In genomic region chr6:136502791-136503190, GRCh38 we compare ENCODE assay signal across 24 cellular contexts. TPM values are rescaled to one million over a fixed set of nuclear protein-coding genes. Genes with fewer than 3 reads are reported as not detected.
A peak's percentile ranks its signal among the peaks of the same experiment; 100 is the strongest.
DNase-seq lines count a peak whose midpoint lies in the region; ATAC-seq, FAIRE-seq and TF ChIP-seq lines count a peak whose summit lies in the region.
"Had no signal": no experiment of that assay in that cellular context is flagged by ENCODE, and none has a peak within 500 bp of the region (broad histone marks: within the 10 kb centered on the region; RNA-seq: fewer than 3 reads in every experiment).

No MANE protein-coding gene starts in this region.

- H3K9me3 ChIP-seq in neural progenitor cell (ENCODE audit: low read depth) = no peaks in the 10 kb centered on the region
- H3K9me3 ChIP-seq: gastrocnemius medialis, left lung, thoracic aorta, vagina had no signal

- H3F3A ChIP-seq in GM23338 (replicated peaks; ENCODE audit: low read depth) (peaks cover 9% of the 10 kb centered on the region), neural progenitor cell (ENCODE audit: low read depth) (peaks cover 3% of the 10 kb centered on the region)

- no peak for TF ChIP-seq CTCF in GM23338 (conservative IDR thresholded peaks at IDR 0.05; ENCODE audit: low read depth in 2 of 2)
- TF ChIP-seq CTCF in dorsolateral prefrontal cortex (IDR thresholded peaks at IDR 0.05 in 54 of 56, conservative IDR thresholded peaks at IDR 0.05 in 2 of 56; ENCODE audit: low read depth in 1 of 56, partially characterized antibody in 56 of 56) = no peak
- no peak for TF ChIP-seq CTCF in neural progenitor cell (IDR thresholded peaks at IDR 0.05)

- peak overlapping the region; percentile 96 for H3K27ac Mint-ChIP-seq in GM23338
- H3K27ac Mint-ChIP-seq in neural progenitor cell = no peak overlapping the region
- H3K27ac Mint-ChIP-seq: activated CD8-positive, alpha-beta T cell treated with anti-CD3 and anti-CD28 coated beads, Interleukin-2, amount 10 ng/mL, durations not matched to agents 7 days and 5 days; activated naive CD4-positive, alpha-beta T cell treated with anti-CD3 and anti-CD28 coated beads, Interleukin-2, amount 50 U/mL, for 72 hours; CD8-positive, alpha-beta T cell had no signal

- no peak for FAIRE-seq in RCC 7860 (lab: Jason Lieb, UNC)
- FAIRE-seq: TTC549 had no signal

- peak overlapping the region; percentile 70 for H3K4me2 ChIP-seq in GM23338
- H3K4me2 ChIP-seq in neural progenitor cell = peak overlapping the region; percentile 20
- H3K4me2 ChIP-seq: hepatocyte had no signal

- no peaks in the 10 kb centered on the region for H3K27me3 ChIP-seq in GM23338 (ENCODE audit: insufficient read depth)
- no peaks in the 10 kb centered on the region for H3K27me3 ChIP-seq in dorsolateral prefrontal cortex
- no peaks in the 10 kb centered on the region for H3K27me3 ChIP-seq in neural progenitor cell
- no peaks in the 10 kb centered on the region for H3K27me3 ChIP-seq in H7 (ENCODE audit: control insufficient read depth, insufficient read depth, low read length)
- H3K27me3 ChIP-seq: gastrocnemius medialis, hepatocyte, left lung, vagina had no signal

- H3K4me3 ChIP-seq in GM23338 (peak overlapping the region; percentile 35), dorsolateral prefrontal cortex (peak overlapping the region in 1 of 59 donors; percentile 4), neural progenitor cell (no peak overlapping the region), H7 (ENCODE audit: insufficient read depth, low read depth, low read length) (no peak overlapping the region)
- H3K4me3 ChIP-seq: gastrocnemius medialis, hepatocyte, left lung, thoracic aorta, vagina had no signal

- H3K27ac ChIP-seq in GM23338 (ENCODE audit: low read depth) (peak overlapping the region; percentile 97), dorsolateral prefrontal cortex (peak overlapping the region in 42 of 59 donors; percentile 1 to 79 (median 54)), neural progenitor cell (no peak overlapping the region)
- H3K27ac ChIP-seq: gastrocnemius medialis, hepatocyte, left lung, thoracic aorta, vagina had no signal

- H3K4me1 Mint-ChIP-seq in GM23338 (peaks cover 81% of the 10 kb centered on the region), neural progenitor cell (peaks cover 32% of the 10 kb centered on the region)

- no peaks in the 10 kb centered on the region for H3K9me2 ChIP-seq in GM23338 (ENCODE audit: insufficient read depth)

- H4K20me1 ChIP-seq in GM23338 (replicated peaks; ENCODE audit: insufficient read depth) (no peaks in the 10 kb centered on the region), neural progenitor cell (ENCODE audit: low read depth) (no peaks in the 10 kb centered on the region)

- H3K4me1 ChIP-seq in GM23338 (ENCODE audit: insufficient read depth) (peaks cover 69% of the 10 kb centered on the region), neural progenitor cell (peaks cover 22% of the 10 kb centered on the region)
- H3K4me1 ChIP-seq: gastrocnemius medialis, left lung, vagina had no signal

- H3K36me3 Mint-ChIP-seq in GM23338 (ENCODE audit: low read depth) (no peaks in the 10 kb centered on the region), neural progenitor cell (no peaks in the 10 kb centered on the region)
- H3K36me3 Mint-ChIP-seq: activated naive CD4-positive, alpha-beta T cell treated with anti-CD3 and anti-CD28 coated beads, Interleukin-2, amount 50 U/mL, for 72 hours; CD8-positive, alpha-beta T cell had no signal

- H3K79me2 ChIP-seq in GM23338 (replicated peaks; ENCODE audit: insufficient read depth) = peaks cover 70% of the 10 kb centered on the region
- H3K79me2 ChIP-seq in neural progenitor cell (ENCODE audit: low read depth) = peaks cover 4% of the 10 kb centered on the region

- ATAC-seq in GM23338 = peak; percentile 47
- ATAC-seq: activated CD8-positive, alpha-beta T cell treated with anti-CD3 and anti-CD28 coated beads, Interleukin-2, amount 10 ng/mL, durations not matched to agents 7 days and 5 days; activated naive CD4-positive, alpha-beta T cell treated with anti-CD3 and anti-CD28 coated beads, Interleukin-2, amount 50 U/mL, for 72 hours; CD8-positive, alpha-beta T cell; gastrocnemius medialis; left lung had no signal

- H3K27me3 Mint-ChIP-seq in GM23338 (ENCODE audit: insufficient read depth, low read depth, poor library complexity) (peaks cover 8% of the 10 kb centered on the region), neural progenitor cell (ENCODE audit: insufficient read depth, low read depth) (no peaks in the 10 kb centered on the region)

- H3K36me3 ChIP-seq in GM23338 (ENCODE audit: insufficient read depth) (no peaks in the 10 kb centered on the region), neural progenitor cell (no peaks in the 10 kb centered on the region), H7 (replicated peaks; ENCODE audit: control insufficient read depth, insufficient read depth, low read length) (no peaks in the 10 kb centered on the region)
- H3K36me3 ChIP-seq: gastrocnemius medialis, left lung, thoracic aorta, vagina had no signal

- H2AFZ ChIP-seq in GM23338 = no peak overlapping the region
- no peak overlapping the region for H2AFZ ChIP-seq in neural progenitor cell (replicated peaks)
- H2AFZ ChIP-seq: hepatocyte had no signal

- DNase-seq in GM23338 (ENCODE audit: low spot score) (peak; percentile 33), NCI-H69 (lab: John Stamatoyannopoulos, UW) (peak; percentile 49), dorsolateral prefrontal cortex (no peak), neural progenitor cell (ENCODE audit: low spot score) (no peak), H7 (no peak), RCC 7860 (ENCODE audit: low spot score) (no peak), Ammon's horn (ENCODE audit: low spot score) (no peak)
- DNase-seq in stimulated activated naive CD4-positive, alpha-beta T cell (lab: John Stamatoyannopoulos, UW) = no peak
- DNase-seq: activated CD4-positive, alpha-beta T cell treated with anti-CD3 and anti-CD28 coated beads for 1 hour; activated CD8-positive, alpha-beta T cell treated with anti-CD3 and anti-CD28 coated beads, Interleukin-2, amount 10 ng/mL, durations not matched to agents 7 days and 5 days; CD8-positive, alpha-beta T cell; DMS153; gastrocnemius medialis; Karpas-422; left lung; NCI-H1048; NCI-H510A treated with DMSO at 0.1 percent for 48 hours; RPMI8226; stimulated activated naive CD4-positive, alpha-beta T cell treated with Interleukin-2 at 50 U/mL for 16 hours had no signal

- H3K9ac ChIP-seq in neural progenitor cell = no peak overlapping the region

- intact Hi-C loops in dorsolateral prefrontal cortex (cut with DNase I) = no loop called here

- H3K9me3 Mint-ChIP-seq in GM23338 (no peaks in the 10 kb centered on the region; the same call in 2 of the 3 replicates), neural progenitor cell (no peaks in the 10 kb centered on the region)
- H3K9me3 Mint-ChIP-seq: activated naive CD4-positive, alpha-beta T cell treated with anti-CD3 and anti-CD28 coated beads, Interleukin-2, amount 50 U/mL, for 72 hours; CD8-positive, alpha-beta T cell had no signal

- H3K4me3 Mint-ChIP-seq in GM23338 = peak overlapping the region; percentile 49
- no peak overlapping the region for H3K4me3 Mint-ChIP-seq in neural progenitor cell
- H3K4me3 Mint-ChIP-seq: activated CD8-positive, alpha-beta T cell treated with anti-CD3 and anti-CD28 coated beads, Interleukin-2, amount 10 ng/mL, durations not matched to agents 7 days and 5 days; CD8-positive, alpha-beta T cell had no signal

TF ChIP-seq in GM23338, 12 proteins besides CTCF, POLR2A, EP300 and RAD21:
- TF ChIP-seq ETS1 (IDR thresholded peaks at IDR 0.05) (no peak), NANOG (IDR thresholded peaks at IDR 0.05; ENCODE audit: borderline replicate concordance) (peak; percentile 80)

RNA-seq across cellular contexts. Expression of gene MAP7, which starts 47.4 kb away (rescaled TPM):
- total RNA-seq in GM23338 (2014; rRNA removed; shearing (Covaris generic)) = 47.8 and 49.2 TPM in 2 replicates
- polyA plus RNA-seq in GM23338 (2016; fragmentation: Nextera tagmentation; extraction: Ambion mirVana) = 43.2 and 44.7 TPM in 2 replicates
- total RNA-seq in dorsolateral prefrontal cortex (100 to 1,000 TPM in 67 of 120 experiments, 10 to 100 TPM in 53; 56.8 to 230 (median 104) TPM), neural progenitor cell (ENCODE audit: low replicate concordance) (8.9 and 9.0 TPM in 2 replicates)
- 7.8 and 12.2 TPM in 2 replicates for total RNA-seq in H7 (2014; rRNA removed; shearing (Covaris generic))

Comparison
In these comparisons a context has a peak if more than half of its experiments do, and no peak if none do; other contexts are left out.
1. DNase-seq: peak in GM23338 (single experiment) and NCI-H69 (single experiment); none in dorsolateral prefrontal cortex (0 of 10), neural progenitor cell (single experiment), stimulated activated naive CD4-positive, alpha-beta T cell (0 of 6), H7 (single experiment), RCC 7860 (single experiment) and Ammon's horn (single experiment).